ENCODE assay signal across 15 cellular contexts in genomic region chr10:59891349-59891748, GRCh38. TPM values are rescaled to one million over a fixed set of nuclear protein-coding genes. Genes with fewer than 3 reads are reported as not detected.
DNase-seq lines count a peak whose midpoint lies in the region; ATAC-seq, FAIRE-seq and TF ChIP-seq lines count a peak whose summit lies in the region.
"Had no signal": no experiment of that assay in that cellular context is flagged by ENCODE, and none has a peak within 500 bp of the region (broad histone marks: within the 10 kb centered on the region; RNA-seq: fewer than 3 reads in every experiment).

No MANE protein-coding gene starts in this region.

- no peak for DNase-seq in GM12891 (ENCODE audit: insufficient read length, low spot score)
- no peak for DNase-seq in coronary artery (ENCODE audit: low spot score)
- no peak for DNase-seq in GM20000 (ENCODE audit: low spot score)
- no peak for DNase-seq in OCI-M1 (lab: John Stamatoyannopoulos, UW)
- DNase-seq in NCI-H2081 (lab: John Stamatoyannopoulos, UW) = no peak
- DNase-seq: adrenal gland; foreskin melanocyte; NCI-H446; stimulated activated CD4-positive, alpha-beta T cell treated with anti-CD3 and anti-CD28 coated beads, Interleukin-4, amount 100 ng/mL, for 24 hours; stomach had no signal

- ATAC-seq in GM21381 (IDR thresholded peaks at IDR 0.05; ENCODE audit: unreplicated experiment) = peak; percentile 51
- ATAC-seq in HG03103 (IDR thresholded peaks at IDR 0.05; ENCODE audit: low read depth, unreplicated experiment) = peak; percentile 65
- no peak for ATAC-seq in GM18519 (IDR thresholded peaks at IDR 0.05; ENCODE audit: low FRiP score, unreplicated experiment)

- TF ChIP-seq CTCF in coronary artery (IDR thresholded peaks at IDR 0.05) = no peak
- no peak for TF ChIP-seq CTCF in GM20000 (IDR thresholded peaks at IDR 0.05; ENCODE audit: extremely low read depth, missing control alignments)

- no peak for TF ChIP-seq POLR2A in GM12891 (IDR thresholded peaks at IDR 0.05; ENCODE audit: low read depth, low read length)

- H3K27ac ChIP-seq in coronary artery = peak overlapping the region; percentile 17 to 57
- H3K27ac ChIP-seq: adrenal gland had no signal

- H3K4me3 ChIP-seq in coronary artery = no peak overlapping the region
- H3K4me3 ChIP-seq: adrenal gland, HAP-1, stomach had no signal

- peak; percentile 79 for FAIRE-seq in GM12891 (lab: Jason Lieb, UNC)
- FAIRE-seq: islet of Langerhans had no signal

TF ChIP-seq in GM12891, 5 proteins besides CTCF, POLR2A, EP300 and RAD21:
- TF ChIP-seq SPI1 (IDR thresholded peaks at IDR 0.05; ENCODE audit: low read depth, low read length) (peak; percentile 73), TAF1 (IDR thresholded peaks at IDR 0.05; ENCODE audit: low read depth, low read length) (no peak)

RNA-seq across cellular contexts. Expression of gene CCDC6, which starts 15.0 kb away (rescaled TPM):
- 12.9 TPM for polyA plus RNA-seq in GM12891 (2012; ENCODE audit: low read depth, missing spikeins)
